ENCODE assay signal across 14 cellular contexts in the genomic region with DNA sequence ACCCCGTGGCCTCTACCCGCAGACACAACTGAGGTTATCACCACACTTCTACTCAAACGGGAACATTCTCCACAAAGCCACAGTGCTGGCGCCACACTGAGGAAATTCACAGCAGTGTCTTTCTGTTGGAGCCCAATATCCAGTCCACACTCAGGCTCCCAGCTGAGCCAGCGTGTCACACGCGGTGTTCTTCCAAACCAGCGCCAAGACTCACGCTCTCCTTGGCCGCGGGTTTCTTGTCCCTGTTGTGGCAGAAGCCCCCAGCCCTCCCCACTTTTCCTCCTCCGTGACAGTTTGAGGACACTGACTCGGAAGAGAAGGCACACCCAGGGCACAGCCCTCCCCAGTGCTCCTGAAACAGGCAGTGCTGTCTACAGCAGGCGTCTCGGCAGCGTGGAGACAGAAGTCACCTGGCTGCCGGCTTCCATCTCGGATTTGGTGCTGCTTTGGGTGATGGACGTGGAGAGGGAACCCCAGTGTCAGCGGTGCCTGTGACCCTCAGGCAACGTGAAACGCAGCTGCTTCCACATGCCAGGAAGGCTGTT. TPM values are rescaled to one million over a fixed set of nuclear protein-coding genes. Genes with fewer than 3 reads are reported as not detected.
DNase-seq lines count a peak whose midpoint lies in the region; ATAC-seq and TF ChIP-seq lines count a peak whose summit lies in the region.
"Had no signal": no experiment of that assay in that cellular context is flagged by ENCODE, and none has a peak within 500 bp of the region (broad histone marks: within the 10 kb centered on the region; RNA-seq: fewer than 3 reads in every experiment).

No MANE protein-coding gene starts in this region.

- no peak overlapping the region for H3K9ac ChIP-seq in endodermal cell (ENCODE audit: extremely low read depth, low read length, poor library complexity, severe bottlenecking)
- H3K9ac ChIP-seq: GM23248, KMS-11 had no signal

- H3K4me1 Mint-ChIP-seq in CD14-positive monocyte (peaks cover 55% of the 10 kb centered on the region), endodermal cell (peaks cover 4% of the 10 kb centered on the region), progenitor cell of endocrine pancreas (ENCODE audit: low read depth) (peaks cover 6% of the 10 kb centered on the region)

- TF ChIP-seq CTCF in CD14-positive monocyte (IDR thresholded peaks at IDR 0.05) = peak; percentile 18
- peak; percentile 33 for TF ChIP-seq CTCF in HL-60 (IDR thresholded peaks at IDR 0.05; ENCODE audit: insufficient read depth, low read length)
- TF ChIP-seq CTCF in endodermal cell (conservative IDR thresholded peaks at IDR 0.05) = peak; percentile 30
- no peak for TF ChIP-seq CTCF in progenitor cell of endocrine pancreas (IDR thresholded peaks at IDR 0.05; ENCODE audit: unreplicated experiment)

- H3K4me1 ChIP-seq in SJSA1 (replicated peaks) = peaks cover 65% of the 10 kb centered on the region
- H3K4me1 ChIP-seq in endodermal cell (ENCODE audit: control insufficient read depth, insufficient read depth, low read length) = no peaks in the 10 kb centered on the region
- H3K4me1 ChIP-seq: right lobe of liver had no signal

- peak overlapping the region in 5 of 7 donors; percentile 8 to 78 (median 63) for H3K27ac Mint-ChIP-seq in CD14-positive monocyte
- no peak overlapping the region for H3K27ac Mint-ChIP-seq in endodermal cell
- no peak overlapping the region for H3K27ac Mint-ChIP-seq in progenitor cell of endocrine pancreas
- H3K27ac Mint-ChIP-seq: activated naive CD4-positive, alpha-beta T cell treated with anti-CD3 and anti-CD28 coated beads, Interleukin-2, amount 10 ng/mL, durations not matched to agents 7 days and 5 days had no signal

- H3K27me3 ChIP-seq in HL-60 (ENCODE audit: insufficient read depth, poor library complexity, severe bottlenecking) (no peaks in the 10 kb centered on the region), SJSA1 (replicated peaks) (no peaks in the 10 kb centered on the region), endodermal cell (ENCODE audit: control insufficient read depth, insufficient read depth, low read length, poor library complexity, severe bottlenecking) (no peaks in the 10 kb centered on the region)
- H3K27me3 ChIP-seq: right lobe of liver had no signal

- no peaks in the 10 kb centered on the region; the same call in 1 of the 2 replicates for H3K36me3 ChIP-seq in SJSA1
- no peaks in the 10 kb centered on the region for H3K36me3 ChIP-seq in endodermal cell (ENCODE audit: control insufficient read depth, insufficient read depth, low read length)
- H3K36me3 ChIP-seq: right lobe of liver had no signal

- intact Hi-C loops in CD14-positive monocyte (cut with micrococcal nuclease) = no loop called here
- intact Hi-C loops in left cardiac atrium (cut with DNase I) = no loop called here

- ATAC-seq in left cardiac atrium = no peak
- ATAC-seq: naive thymus-derived CD8-positive, alpha-beta T cell had no signal

- H3K36me3 Mint-ChIP-seq in CD14-positive monocyte (peaks cover 4 to 8% of the 10 kb centered on the region in 2 donors), endodermal cell (ENCODE audit: low read depth) (no peaks in the 10 kb centered on the region), progenitor cell of endocrine pancreas (ENCODE audit: insufficient read depth) (no peaks in the 10 kb centered on the region)
- H3K36me3 Mint-ChIP-seq: activated naive CD4-positive, alpha-beta T cell treated with anti-CD3 and anti-CD28 coated beads, Interleukin-2, amount 10 ng/mL, durations not matched to agents 7 days and 5 days had no signal

- H3K4me3 Mint-ChIP-seq in CD14-positive monocyte (peak overlapping the region in 1 of 2 donors; percentile 68), endodermal cell (no peak overlapping the region), progenitor cell of endocrine pancreas (ENCODE audit: low read depth) (no peak overlapping the region)
- H3K4me3 Mint-ChIP-seq: activated naive CD4-positive, alpha-beta T cell treated with anti-CD3 and anti-CD28 coated beads, Interleukin-2, amount 10 ng/mL, durations not matched to agents 7 days and 5 days; naive thymus-derived CD8-positive, alpha-beta T cell had no signal

- DNase-seq in CD14-positive monocyte (ENCODE audit: low spot score) = no peak
- peak in 1 of 2 experiments; percentile 61 for DNase-seq in HL-60 (ENCODE audit: low read depth in 1 of 2, low spot score in 1 of 2)
- DNase-seq in SJSA1 (ENCODE audit: low read depth in 1 of 2, low spot score in 2 of 2) = peak in 1 of 2 experiments; percentile 73
- DNase-seq in endodermal cell = no peak
- no peak for DNase-seq in SHP77 treated with DMSO at 0.1 percent for 48 hours (lab: John Stamatoyannopoulos, UW)
- no peak for DNase-seq in germinal center (ENCODE audit: low spot score)
- no peak for DNase-seq in progenitor cell of endocrine pancreas (ENCODE audit: low spot score, unreplicated experiment)
- no peak for DNase-seq in left cardiac atrium
- DNase-seq: activated naive CD4-positive, alpha-beta T cell treated with anti-CD3 and anti-CD28 coated beads, Interleukin-2, amount 10 ng/mL, durations not matched to agents 7 days and 5 days; GM23248; naive thymus-derived CD8-positive, alpha-beta T cell; stimulated activated naive CD4-positive, alpha-beta T cell had no signal

- H3K27ac ChIP-seq in HL-60 (replicated peaks) (no peak overlapping the region), SJSA1 (peak overlapping the region; percentile 97), endodermal cell (ENCODE audit: low read depth, low read length) (no peak overlapping the region)
- H3K27ac ChIP-seq: GM23248, KMS-11, right lobe of liver had no signal

- H3K4me3 ChIP-seq in HL-60 (replicated peaks; ENCODE audit: insufficient read depth, low read length) = no peak overlapping the region
- H3K4me3 ChIP-seq in SJSA1 = peak overlapping the region; percentile 23
- H3K4me3 ChIP-seq in endodermal cell (ENCODE audit: low read length) = no peak overlapping the region
- H3K4me3 ChIP-seq: GM23248, right lobe of liver had no signal

- WGBS in endodermal cell (ENCODE audit: insufficient coverage in 1 of 2, insufficient read length in 1 of 2), 2 experiments = 89 to 93% methylated on average over 18 to 22 of the region's 22 CpGs

- H3K9me3 ChIP-seq in SJSA1 (replicated peaks) (0 out of 2 replicates have a peak, but pooled peaks cover 3% of the 10 kb centered on the region), endodermal cell (ENCODE audit: control insufficient read depth, low read length) (no peaks in the 10 kb centered on the region)
- H3K9me3 ChIP-seq: right lobe of liver had no signal

- H3K27me3 Mint-ChIP-seq in CD14-positive monocyte (ENCODE audit: low read depth in 3 of 3) = peaks cover 4 to 20% (median 9%) of the 10 kb centered on the region in 3 donors
- peaks cover 4% of the 10 kb centered on the region for H3K27me3 Mint-ChIP-seq in endodermal cell (ENCODE audit: insufficient read depth)
- H3K27me3 Mint-ChIP-seq in progenitor cell of endocrine pancreas = peaks cover 12% of the 10 kb centered on the region

- H3K9me3 Mint-ChIP-seq in CD14-positive monocyte (peaks cover 7 to 19% (median 14%) of the 10 kb centered on the region in 7 donors), endodermal cell (peaks cover 8% of the 10 kb centered on the region), progenitor cell of endocrine pancreas (ENCODE audit: low read depth) (no peaks in the 10 kb centered on the region)
- H3K9me3 Mint-ChIP-seq: activated naive CD4-positive, alpha-beta T cell treated with anti-CD3 and anti-CD28 coated beads, Interleukin-2, amount 10 ng/mL, durations not matched to agents 7 days and 5 days; naive thymus-derived CD8-positive, alpha-beta T cell had no signal

RNA-seq across cellular contexts. Expression of a gene that starts 35.4 kb away (rescaled TPM):
- 10 to 100 TPM; 24.9 to 26.2 TPM for polyA plus RNA-seq in CD14-positive monocyte
- total RNA-seq in SJSA1 (2014; rRNA removed; shearing (Covaris generic)) = 43.5 and 66.9 TPM in 2 replicates
- total RNA-seq in endodermal cell (10 to 100 TPM; 44.0 to 74.4 TPM), progenitor cell of endocrine pancreas (50.5 and 55.2 TPM in 2 replicates), left cardiac atrium (10 to 100 TPM; 65.1 to 69.4 TPM)
- polyA plus RNA-seq in endodermal cell (2013, experiment 1 of 2) = 22.2 TPM
- polyA plus RNA-seq in endodermal cell (2013, experiment 2 of 2) = 21.4 TPM

RNA-seq across cellular contexts. Expression of a gene that starts 40.3 kb away (rescaled TPM):
- polyA plus RNA-seq in CD14-positive monocyte = 1 to 10 TPM; 2.7 to 4.6 TPM
- total RNA-seq in SJSA1 (2014; rRNA removed; shearing (Covaris generic)) = 29.2 and 30.4 TPM in 2 replicates
- total RNA-seq in endodermal cell = 10 to 100 TPM; 36.4 to 36.7 TPM
- 29.7 TPM for polyA plus RNA-seq in endodermal cell (2013, experiment 1 of 2)
- 24.5 TPM for polyA plus RNA-seq in endodermal cell (2013, experiment 2 of 2)
- total RNA-seq in progenitor cell of endocrine pancreas = 30.9 and 32.6 TPM in 2 replicates
- total RNA-seq in left cardiac atrium = 10 to 100 TPM; 10.6 to 14.9 TPM

RNA-seq across cellular contexts. Expression of a gene that starts 53.5 kb away (rescaled TPM):
- polyA plus RNA-seq in CD14-positive monocyte = 100 to 1,000 TPM; 115 to 120 TPM
- total RNA-seq in SJSA1 (2014; rRNA removed; shearing (Covaris generic)) = 11.9 and 14.9 TPM in 2 replicates
- total RNA-seq in endodermal cell = 10 to 100 TPM; 50.0 to 54.5 TPM
- polyA plus RNA-seq in endodermal cell (2013, experiment 1 of 2) = 36.1 TPM
- 33.5 TPM for polyA plus RNA-seq in endodermal cell (2013, experiment 2 of 2)
- total RNA-seq in progenitor cell of endocrine pancreas = 42.0 and 42.6 TPM in 2 replicates
- 10 to 100 TPM; 33.0 to 40.2 TPM for total RNA-seq in left cardiac atrium

Comparison
In these comparisons a context has a peak if more than half of its experiments do, and no peak if none do; other contexts are left out.
1. H3K27ac Mint-ChIP-seq: peak in CD14-positive monocyte (5 of 7); none in endodermal cell (single experiment) and progenitor cell of endocrine pancreas (single experiment).